In the genomic region with DNA sequence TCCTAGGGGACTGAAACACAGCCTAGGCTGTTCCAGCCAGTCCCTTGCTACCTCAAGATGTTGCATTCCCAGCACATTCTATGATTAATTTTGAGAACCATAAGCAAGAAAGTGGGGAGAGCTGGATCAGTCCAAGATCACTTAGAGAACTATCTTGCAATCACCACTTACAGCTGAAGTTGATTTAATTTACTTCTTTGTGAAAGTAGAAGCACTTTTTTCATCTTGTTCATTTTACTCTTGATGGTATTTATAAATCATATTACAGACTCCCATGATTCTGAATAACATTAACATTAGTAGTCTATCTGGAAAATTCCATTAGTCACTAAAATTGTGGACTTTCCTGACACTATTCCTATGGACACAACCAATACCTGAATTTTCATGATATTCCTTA, we compare ENCODE assay signal across 35 cellular contexts.
"Had no signal": no experiment of that assay in that cellular context is flagged by ENCODE, and none has a peak within 500 bp of the region (broad histone marks: within the 10 kb centered on the region; RNA-seq: fewer than 3 reads in every experiment).

No MANE protein-coding gene starts in this region.

- H3K27ac ChIP-seq: KMS-11 had no signal

- H3K4me3 ChIP-seq: MG63 had no signal

- H3K4me2 ChIP-seq: KMS-11 had no signal

- H3K9me3 ChIP-seq: MG63 had no signal

- H3K9ac ChIP-seq: KMS-11 had no signal

- DNase-seq: Karpas-422, Kasumi-1, MG63, MM.1S, MV-4-11, NCI-H1048, NCI-H1092, NCI-H1092 treated with DMSO at 0.1 percent for 48 hours, NCI-H1105, NCI-H1105 treated with DMSO at 0.1 percent for 48 hours, NCI-H1417, NCI-H1417 treated with DMSO at 0.1 percent for 48 hours, NCI-H1436, NCI-H1436 treated with DMSO at 0.1 percent for 48 hours, NCI-H146, NCI-H1694, NCI-H1694 treated with DMSO at 0.1 percent for 48 hours, NCI-H187, NCI-H187 treated with DMSO at 0.1 percent for 48 hours, NCI-H1930, NCI-H2029, NCI-H2029 treated with DMSO at 0.1 percent for 48 hours, NCI-H2081, NCI-H2081 treated with DMSO at 0.1 percent for 48 hours, NCI-H2107, NCI-H2171, NCI-H2171 treated with DMSO at 0.1 percent for 48 hours, NCI-H2227 treated with DMSO at 0.1 percent for 48 hours, NCI-H226, NCI-H345, NCI-H446, NCI-H446 treated with DMSO at 0.1 percent for 48 hours, NCI-H510A, NCI-H510A treated with DMSO at 0.1 percent for 48 hours had no signal

- H3K27me3 ChIP-seq: MG63 had no signal

- H3K36me3 ChIP-seq: MG63 had no signal
